8 cellular contexts compared by ENCODE assay signal in the genomic region with DNA sequence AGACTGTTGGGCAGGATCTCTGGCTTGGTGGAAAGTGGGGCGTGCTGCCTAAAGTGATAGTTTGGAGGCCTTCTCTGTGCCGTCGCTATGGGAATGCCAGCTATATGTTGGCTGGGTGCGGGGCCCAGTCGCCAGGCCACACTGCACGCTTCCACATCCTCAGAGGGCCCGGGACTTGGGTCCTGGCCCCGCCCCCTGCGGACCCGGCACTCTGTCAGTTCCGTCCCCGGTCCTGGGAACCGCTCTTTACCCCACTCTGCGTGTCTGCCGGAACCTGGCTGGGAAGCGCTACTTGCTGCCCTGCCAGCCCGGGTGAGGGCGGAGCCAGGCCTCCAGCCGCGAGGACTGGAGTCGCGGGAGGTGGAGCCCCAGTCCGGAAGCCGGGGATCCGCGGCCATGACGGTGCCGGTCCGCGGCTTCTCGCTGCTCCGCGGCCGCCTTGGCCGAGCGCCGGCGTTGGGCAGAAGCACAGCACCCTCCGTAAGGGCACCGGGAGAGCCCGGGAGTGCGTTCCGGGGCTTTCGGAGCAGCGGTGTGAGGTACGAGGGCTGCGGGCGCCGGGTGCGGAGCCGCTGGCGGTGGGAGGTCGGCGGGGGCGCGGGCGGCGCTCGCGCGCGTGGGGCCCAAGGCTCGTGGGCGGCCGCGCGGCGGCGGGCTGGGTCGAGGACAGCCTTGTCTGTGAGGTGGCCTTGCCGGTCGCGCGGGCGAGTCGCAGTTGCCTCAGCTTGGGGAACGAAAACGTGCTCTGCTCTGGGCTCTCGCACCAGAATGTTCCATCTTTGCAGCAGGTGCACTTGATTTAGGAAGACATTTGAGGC. TPM values are rescaled to one million over a fixed set of nuclear protein-coding genes. Genes with fewer than 3 reads are reported as not detected.
A peak's percentile ranks its signal among the peaks of the same experiment; 100 is the strongest.
DNase-seq lines count a peak whose midpoint lies in the region; FAIRE-seq and TF ChIP-seq lines count a peak whose summit lies in the region.

Gene MTHFD2L (plus strand): TSS at position 376 of the 818 bp plus-strand sequence. CDS start 21 bp downstream, at position 397.

- 0 out of 2 replicates have a peak, but pooled peaks cover 4% of the 10 kb centered on the region for H3K23me2 ChIP-seq in H1 (ENCODE audit: low read depth, low read length)

- no peak within 1 kb of the TSS for H3K4ac ChIP-seq in H1 (replicated peaks; ENCODE audit: insufficient read length, low read depth, low read length)
- peak within 1 kb of the TSS in 1 of 2 experiments; percentile 74 for H3K4ac ChIP-seq in mesenchymal stem cell (ENCODE audit: low read depth in 1 of 2, low read length in 2 of 2)

- 3% methylated on average over 66 of the region's 79 CpGs; no CpG with 5 or more reads in 1 of the 2 experiments for WGBS in H1 (ENCODE audit: extremely low coverage in 1 of 2, insufficient coverage in 1 of 2, insufficient read length in 1 of 2, insufficient replicate concordance in 2 of 2, low coverage in 1 of 2, low lambda C conversion rate in 2 of 2, missing lambda C conversion rate in 1 of 2), 2 experiments
- under 1% methylated on average over 74 of the region's 79 CpGs for WGBS in mesenchymal stem cell

- peak; percentile 88 for DNase-seq in COR-L47 (lab: John Stamatoyannopoulos, UW)
- peak; percentile 96 for DNase-seq in GM20000 (ENCODE audit: low spot score)
- peak; percentile 72 for DNase-seq in HS-5 (ENCODE audit: low read depth)
- peak; percentile 67 to 69 for DNase-seq in NOMO-1 (lab: John Stamatoyannopoulos, UW; ENCODE audit: unreplicated experiment in 2 of 2)
- DNase-seq in activated CD8-positive, alpha-beta memory T cell treated with anti-CD3 and anti-CD28 coated beads for 48 hours (ENCODE audit: low read depth in 2 of 3, low spot score in 2 of 3) = peak; percentile 55 to 77 (median 61)
- DNase-seq in H1 (ENCODE audit: low read depth in 1 of 2, low spot score in 2 of 2) = peak; percentile 85 to 93
- DNase-seq in mesenchymal stem cell = peak; percentile 97
- DNase-seq in stimulated activated CD8-positive, alpha-beta memory T cell treated with anti-CD3 and anti-CD28 coated beads, Interleukin-12 subunit alpha, Interleukin-12 subunit beta, amount 100 ng/mL, for 24 hours (ENCODE audit: extremely low read depth) = peak; percentile 65

- no peak within 1 kb of the TSS for H3K23ac ChIP-seq in H1 (ENCODE audit: insufficient read length)
- H3K23ac ChIP-seq in mesenchymal stem cell (ENCODE audit: low read length in 2 of 2) = peak within 1 kb of the TSS in 1 of 2 experiments; percentile 19

- peak within 1 kb of the TSS; percentile 60 for H2AFZ ChIP-seq in H1 (ENCODE audit: low read length)
- H2AFZ ChIP-seq in mesenchymal stem cell (ENCODE audit: low read depth, low read length) = peak within 1 kb of the TSS; percentile 97

- TF ChIP-seq RAD21 in H1 (IDR thresholded peaks at IDR 0.05 in 1 of 2, conservative IDR thresholded peaks at IDR 0.05 in 1 of 2; ENCODE audit: low read depth in 2 of 2, low read length in 2 of 2) = 0 out of 4 replicates have a peak, but pooled peaks of 1 of the 2 experiments have one; percentile 1

- H2BK5ac ChIP-seq in H1 (ENCODE audit: low read depth, low read length) (peak within 1 kb of the TSS; percentile 93), mesenchymal stem cell (ENCODE audit: low read depth, low read length, poor library complexity, severe bottlenecking) (no peak within 1 kb of the TSS)

- H2BK120ac ChIP-seq in H1 (replicated peaks; ENCODE audit: low read depth, low read length) (no peak within 1 kb of the TSS), mesenchymal stem cell (ENCODE audit: low read depth, low read length) (peak within 1 kb of the TSS; percentile 86)

- H2BK15ac ChIP-seq in H1 (ENCODE audit: low read length) = no peak within 1 kb of the TSS
- H2BK15ac ChIP-seq in mesenchymal stem cell (ENCODE audit: low read depth, poor library complexity, severe bottlenecking) = peak within 1 kb of the TSS; percentile 49

- H3K79me2 ChIP-seq in H1 (ENCODE audit: control insufficient read depth in 1 of 2, insufficient read depth in 2 of 2, low read length in 2 of 2) = peaks cover 0 to 57% of the 10 kb centered on the region in 2 experiments; a peak in 3 of 4 replicates

- TF ChIP-seq CTCF in GM20000 (IDR thresholded peaks at IDR 0.05; ENCODE audit: extremely low read depth, missing control alignments) = no peak
- TF ChIP-seq CTCF in H1 (IDR thresholded peaks at IDR 0.05; ENCODE audit: control extremely low read depth in 1 of 3, insufficient read depth in 1 of 3, low read depth in 1 of 3, low read length in 3 of 3) = no peak

- H3K9me3 ChIP-seq in H1 (ENCODE audit: insufficient read depth in 2 of 2, low read depth in 1 of 2, low read length in 1 of 2) (no peaks in the 10 kb centered on the region), mesenchymal stem cell (ENCODE audit: control insufficient read depth, low read length) (no peaks in the 10 kb centered on the region)

- peak within 1 kb of the TSS; percentile 59 for H3K56ac ChIP-seq in H1 (replicated peaks; ENCODE audit: insufficient read length, low read depth, low read length)

- TF ChIP-seq EP300 in H1 (IDR thresholded peaks at IDR 0.05; ENCODE audit: borderline replicate concordance in 1 of 2, low read depth in 2 of 2, low read length in 2 of 2) = peak in 1 of 2 experiments; percentile 24; a peak in 1 of 3 replicates

- H4K91ac ChIP-seq in H1 (replicated peaks; ENCODE audit: insufficient read length, low read length) (peak within 1 kb of the TSS; percentile 7), mesenchymal stem cell (ENCODE audit: low read length) (peak within 1 kb of the TSS; percentile 52)

- POLR2A ChIA-PET in H1 (lab: Charles Lee; ENCODE audit: partially characterized antibody) = interaction anchor here (0.9 to 1.4 kb wide), 3 partner anchors 9 to 159 kb away, joined by 3 to 7 read pairs (median 3); partner anchors contain the start of gene CXCL5

- H3K18ac ChIP-seq in H1 (ENCODE audit: extremely low read depth, low read length) = peak within 1 kb of the TSS; percentile 43
- peak within 1 kb of the TSS; percentile 92 to 99 for H3K18ac ChIP-seq in mesenchymal stem cell (ENCODE audit: low read depth in 1 of 2, low read length in 2 of 2)

- H2BK20ac ChIP-seq in H1 (ENCODE audit: low read length) = no peak within 1 kb of the TSS

- peak within 1 kb of the TSS; percentile 51; the same call in 1 of the 2 replicates for H3K27ac ChIP-seq in H1 (ENCODE audit: low read depth, low read length)
- peak within 1 kb of the TSS; percentile 87 for H3K27ac ChIP-seq in mesenchymal stem cell (ENCODE audit: low read length, poor library complexity, severe bottlenecking)

- H4K8ac ChIP-seq in H1 (ENCODE audit: extremely low read depth, insufficient read depth, low read length) (peak within 1 kb of the TSS; percentile 84; the same call in 1 of the 2 replicates), mesenchymal stem cell (ENCODE audit: low read length) (peak within 1 kb of the TSS; percentile 96)

- no peaks in the 10 kb centered on the region for H3K79me1 ChIP-seq in H1 (ENCODE audit: low read depth, low read length)
- peaks cover 6% of the 10 kb centered on the region for H3K79me1 ChIP-seq in mesenchymal stem cell (replicated peaks; ENCODE audit: low read length, poor library complexity, severe bottlenecking)

- no peak for FAIRE-seq in H1 (lab: Jason Lieb, UNC)

- H2AK5ac ChIP-seq in H1 (ENCODE audit: low read depth, low read length) (no peak within 1 kb of the TSS), mesenchymal stem cell (ENCODE audit: low read length, severe bottlenecking) (no peak within 1 kb of the TSS)

- peak within 1 kb of the TSS; percentile 72 to 82 (median 78) for H3K4me3 ChIP-seq in H1 (ENCODE audit: extremely low read depth in 1 of 4, insufficient read depth in 2 of 4, low read depth in 3 of 4, low read length in 4 of 4)
- peak within 1 kb of the TSS; percentile 89 for H3K4me3 ChIP-seq in mesenchymal stem cell (ENCODE audit: insufficient read depth in 1 of 2, low read depth in 1 of 2, low read length in 2 of 2)

- peak within 1 kb of the TSS; percentile 3 for H4K5ac ChIP-seq in H1 (ENCODE audit: insufficient read length, low read depth, low read length)

- no peak within 1 kb of the TSS for H2BK12ac ChIP-seq in H1 (ENCODE audit: low read depth, low read length)
- H2BK12ac ChIP-seq in mesenchymal stem cell (ENCODE audit: low read length in 2 of 2) = peak within 1 kb of the TSS in 1 of 2 experiments; percentile 83

- peak; percentile 87 to 90 for TF ChIP-seq POLR2A in H1 (IDR thresholded peaks at IDR 0.05; ENCODE audit: control extremely low read depth in 1 of 2, low read depth in 2 of 2, low read length in 2 of 2)

- peak within 1 kb of the TSS; percentile 75 to 78 for H3K4me2 ChIP-seq in H1 (ENCODE audit: insufficient read depth in 1 of 2, low read depth in 2 of 2, low read length in 2 of 2)
- H3K4me2 ChIP-seq in mesenchymal stem cell (ENCODE audit: low read length, poor library complexity, severe bottlenecking) = peak within 1 kb of the TSS; percentile 73

- H3K4me1 ChIP-seq in H1 (replicated peaks in 1 of 4; ENCODE audit: control insufficient read depth in 3 of 4, insufficient read depth in 4 of 4, low read length in 3 of 4) (peaks cover 0 to 4% (median 2%) of the 10 kb centered on the region in 4 experiments; a peak in 2 of 7 replicates), mesenchymal stem cell (ENCODE audit: control insufficient read depth, insufficient read depth, low read depth, low read length) (peaks cover 1% of the 10 kb centered on the region)

- H3K9ac ChIP-seq in H1 (replicated peaks in 1 of 4; ENCODE audit: extremely low read depth in 1 of 4, low read depth in 3 of 4, low read length in 3 of 4) (peak within 1 kb of the TSS; percentile 71 to 94 (median 76)), mesenchymal stem cell (ENCODE audit: low read length) (peak within 1 kb of the TSS; percentile 97)

- H3K36me3 ChIP-seq in H1 (ENCODE audit: control insufficient read depth in 2 of 4, insufficient read depth in 4 of 4, low read length in 3 of 4) (peaks cover 0 to 18% (median 0%) of the 10 kb centered on the region in 4 experiments; a peak in 3 of 8 replicates), mesenchymal stem cell (ENCODE audit: control insufficient read depth in 1 of 2, insufficient read depth in 2 of 2, low read depth in 1 of 2, low read length in 2 of 2) (peaks cover 2 to 25% of the 10 kb centered on the region in 2 experiments)

- H3K14ac ChIP-seq in H1 (ENCODE audit: insufficient read length) (no peak within 1 kb of the TSS), mesenchymal stem cell (ENCODE audit: low read length in 2 of 2) (peak within 1 kb of the TSS; percentile 79 to 92)

- CTCF ChIA-PET in H1 (lab: Charles Lee; ENCODE audit: partially characterized antibody) = interaction anchor here (0.7 to 1.8 kb wide), 2 partner anchors 31 to 190 kb away, joined by 3 to 4 read pairs; no protein-coding TSS in a partner anchor

- H4K20me1 ChIP-seq in H1 (replicated peaks in 1 of 2; ENCODE audit: control insufficient read depth in 1 of 2, insufficient read depth in 2 of 2, low read length in 2 of 2) = peaks cover 0 to 2% of the 10 kb centered on the region in 2 experiments

- no peaks in the 10 kb centered on the region for H3K27me3 ChIP-seq in H1 (replicated peaks in 1 of 4; ENCODE audit: control insufficient read depth in 3 of 4, extremely low read depth in 1 of 4, insufficient read depth in 3 of 4, low read length in 3 of 4)
- no peaks in the 10 kb centered on the region for H3K27me3 ChIP-seq in mesenchymal stem cell (ENCODE audit: control insufficient read depth in 1 of 2, insufficient read depth in 1 of 2, low read length in 2 of 2)

RNA-seq across cellular contexts. Expression of gene MTHFD2L, which starts in this region (rescaled TPM):
- 11.0 and 15.0 TPM in 2 replicates for total RNA-seq in H1 (2021; fragmentation: NEBNext Ultra II Directional; extraction: Animal tissue kit (Norgen Biotek cat#: 25700))
- polyA plus RNA-seq in H1 (2011; rRNA removed) = 4.4 and 5.4 TPM in 2 replicates
- polyA plus RNA-seq in H1 (2011; cell fraction: cytosol; rRNA removed) = 7.7 TPM
- polyA plus RNA-seq in H1 (2011; cell fraction: nucleus; rRNA removed) = 4.0 TPM
- polyA plus RNA-seq in H1 (2012, experiment 1 of 2) = 4.3 to 9.8 TPM (median 5.1 TPM) in 4 replicates
- 1.5 TPM for polyA plus RNA-seq in H1 (2012, experiment 2 of 2)
- polyA plus RNA-seq in H1 (2013, experiment 1 of 2) = 9.1 TPM
- polyA plus RNA-seq in H1 (2013, experiment 2 of 2) = 8.0 TPM
- 7.5 and 10.7 TPM in 2 replicates for polyA minus RNA-seq in H1 (2011; rRNA and poly(A)+ RNA removed)
- polyA minus RNA-seq in H1 (2011; cell fraction: cytosol; rRNA and poly(A)+ RNA removed) = 6.7 TPM
- polyA minus RNA-seq in H1 (2011; cell fraction: nucleus; rRNA and poly(A)+ RNA removed) = 35.3 TPM
- 6.0 TPM for polyA plus RNA-seq in mesenchymal stem cell (2013, experiment 1 of 2)
- 6.5 TPM for polyA plus RNA-seq in mesenchymal stem cell (2013, experiment 2 of 2)

Comparison
In these comparisons a context has a peak if more than half of its experiments do, and no peak if none do; other contexts are left out.
1. Peak in every context shown above with its lines: DNase-seq, H3K4me3 ChIP-seq and H3K27ac ChIP-seq.